In genomic region chr11:117814204-117814765, GRCh38 we compare ENCODE assay signal across 11 cellular contexts. TPM values are rescaled to one million over a fixed set of nuclear protein-coding genes. Genes with fewer than 3 reads are reported as not detected.
DNase-seq lines count a peak whose midpoint lies in the region; ATAC-seq, FAIRE-seq and TF ChIP-seq lines count a peak whose summit lies in the region.
"Had no signal": no experiment of that assay in that cellular context is flagged by ENCODE, and none has a peak within 500 bp of the region (broad histone marks: within the 10 kb centered on the region; RNA-seq: fewer than 3 reads in every experiment).

No MANE protein-coding gene starts in this region.

- H3K4ac ChIP-seq in mesenchymal stem cell (ENCODE audit: low read depth in 1 of 2, low read length in 2 of 2), result no peak overlapping the region

- POLR2A ChIA-PET in CD8-positive, alpha-beta T cell (lab: Charles Lee), result interaction anchor here (1.2 to 1.9 kb wide), 2 partner anchors 10 to 14 kb away, joined by 5 read pairs; no protein-coding TSS in a partner anchor

- no peak overlapping the region for H3K27ac ChIP-seq in CD8-positive, alpha-beta T cell (ENCODE audit: low read depth, low read length)
- peak overlapping the region; percentile 94 for H3K27ac ChIP-seq in mesenchymal stem cell (ENCODE audit: low read length, poor library complexity, severe bottlenecking)

- intact Hi-C loops in CD8-positive, alpha-beta T cell (cut with DNase I, micrococcal nuclease), result no loop called here
- intact Hi-C loops in cardiac septum (cut with DNase I), result no loop called here

- FAIRE-seq in RCC 7860 (lab: Jason Lieb, UNC), result peak; percentile 28

- peak overlapping the region in 1 of 2 experiments; percentile 91 for H3K14ac ChIP-seq in mesenchymal stem cell (ENCODE audit: low read length in 2 of 2)

- H3K27me3 Mint-ChIP-seq in CD8-positive, alpha-beta T cell (ENCODE audit: low read depth), result no peaks in the 10 kb centered on the region

- no peaks in the 10 kb centered on the region for H3K79me1 ChIP-seq in mesenchymal stem cell (replicated peaks; ENCODE audit: low read length, poor library complexity, severe bottlenecking)

- H3K23ac ChIP-seq in mesenchymal stem cell (ENCODE audit: low read length in 2 of 2), result no peak overlapping the region

- H3K36me3 ChIP-seq in CD8-positive, alpha-beta T cell (ENCODE audit: insufficient read depth, low read length), result no peaks in the 10 kb centered on the region
- H3K36me3 ChIP-seq in mesenchymal stem cell (ENCODE audit: control insufficient read depth in 1 of 2, insufficient read depth in 2 of 2, low read depth in 1 of 2, low read length in 2 of 2), result peaks cover 0 to 1% of the 10 kb centered on the region in 2 experiments

- H4K91ac ChIP-seq in mesenchymal stem cell (ENCODE audit: low read length), result no peak overlapping the region

- no peak overlapping the region for H4K8ac ChIP-seq in mesenchymal stem cell (ENCODE audit: low read length)

- no peaks in the 10 kb centered on the region for H3K9me3 ChIP-seq in CD8-positive, alpha-beta T cell (ENCODE audit: low read length)
- H3K9me3 ChIP-seq in mesenchymal stem cell (ENCODE audit: control insufficient read depth, low read length), result no peaks in the 10 kb centered on the region

- H3K36me3 Mint-ChIP-seq in CD8-positive, alpha-beta T cell, result no peaks in the 10 kb centered on the region

- H3K4me3 Mint-ChIP-seq in CD8-positive, alpha-beta T cell, result peak overlapping the region; percentile 65

- peak overlapping the region; percentile 55 for H3K4me2 ChIP-seq in mesenchymal stem cell (ENCODE audit: low read length, poor library complexity, severe bottlenecking)

- no peaks in the 10 kb centered on the region for H3K9me3 Mint-ChIP-seq in CD8-positive, alpha-beta T cell
- H3K9me3 Mint-ChIP-seq: neural crest cell had no signal

- no peak for TF ChIP-seq CTCF in CD8-positive, alpha-beta T cell (IDR thresholded peaks at IDR 0.05)

- H2AK5ac ChIP-seq in mesenchymal stem cell (ENCODE audit: low read length, severe bottlenecking), result peak overlapping the region; percentile 42

- H3K4me3 ChIP-seq in CD8-positive, alpha-beta T cell (ENCODE audit: low read depth, low read length), result no peak overlapping the region
- no peak overlapping the region for H3K4me3 ChIP-seq in mesenchymal stem cell (ENCODE audit: insufficient read depth in 1 of 2, low read depth in 1 of 2, low read length in 2 of 2)

- no peak for ATAC-seq in CD8-positive, alpha-beta T cell
- peak; percentile 3 for ATAC-seq in GM21619 (IDR thresholded peaks at IDR 0.05; ENCODE audit: unreplicated experiment)
- ATAC-seq in GM21717 (IDR thresholded peaks at IDR 0.05; ENCODE audit: unreplicated experiment), result no peak
- ATAC-seq in GM21737 (IDR thresholded peaks at IDR 0.05; ENCODE audit: unreplicated experiment), result no peak

- H3K4me1 Mint-ChIP-seq in CD8-positive, alpha-beta T cell (ENCODE audit: low read depth), result peaks cover 53% of the 10 kb centered on the region

- peak overlapping the region; percentile 92 for H3K27ac Mint-ChIP-seq in CD8-positive, alpha-beta T cell

- peaks cover 48% of the 10 kb centered on the region for H3K4me1 ChIP-seq in CD8-positive, alpha-beta T cell (ENCODE audit: insufficient read depth, low read length)
- H3K4me1 ChIP-seq in mesenchymal stem cell (ENCODE audit: control insufficient read depth, insufficient read depth, low read depth, low read length), result peaks cover 46% of the 10 kb centered on the region

- H3K18ac ChIP-seq in mesenchymal stem cell (ENCODE audit: low read depth in 1 of 2, low read length in 2 of 2), result no peak overlapping the region

- no peak overlapping the region for H2BK15ac ChIP-seq in mesenchymal stem cell (ENCODE audit: low read depth, poor library complexity, severe bottlenecking)

- no peak overlapping the region for H3K9ac ChIP-seq in mesenchymal stem cell (ENCODE audit: low read length)

- H2BK120ac ChIP-seq in mesenchymal stem cell (ENCODE audit: low read depth, low read length), result no peak overlapping the region

- 88% methylated on average over 7 of the region's 7 CpGs for WGBS in mesenchymal stem cell

- no peaks in the 10 kb centered on the region for H3K27me3 ChIP-seq in CD8-positive, alpha-beta T cell (ENCODE audit: insufficient read depth, low read length)
- H3K27me3 ChIP-seq in mesenchymal stem cell (ENCODE audit: control insufficient read depth in 1 of 2, insufficient read depth in 1 of 2, low read length in 2 of 2), result peaks cover 0 to 11% of the 10 kb centered on the region in 2 experiments

- H2BK12ac ChIP-seq in mesenchymal stem cell (ENCODE audit: low read length in 2 of 2), result peak overlapping the region in 1 of 2 experiments; percentile 66

- H2BK5ac ChIP-seq in mesenchymal stem cell (ENCODE audit: low read depth, low read length, poor library complexity, severe bottlenecking), result peak overlapping the region; percentile 83

- CTCF ChIA-PET in CD8-positive, alpha-beta T cell (lab: Charles Lee), result interaction anchor here (0.7 to 12.9 kb wide), 7 partner anchors 17 to 388 kb away, joined by 3 to 258 read pairs (median 11); no protein-coding TSS in a partner anchor

- no peak for DNase-seq in CD8-positive, alpha-beta T cell
- no peak for DNase-seq in RCC 7860 (ENCODE audit: low spot score)
- DNase-seq in mesenchymal stem cell, result no peak
- no peak for DNase-seq in cardiac septum (ENCODE audit: low spot score)
- no peak for DNase-seq in activated effector memory CD4-positive, alpha-beta T cell treated with Interleukin-2 at 50 U/mL for 16 hours
- DNase-seq: EL had no signal

- H2AFZ ChIP-seq in mesenchymal stem cell (ENCODE audit: low read depth, low read length), result peak overlapping the region; percentile 14

RNA-seq across cellular contexts. Expression of gene FXYD2, which starts 10.3 kb away (rescaled TPM):
- total RNA-seq in CD8-positive, alpha-beta T cell, result 1 to 10 TPM; 9.1 to 9.6 TPM
- polyA plus RNA-seq in mesenchymal stem cell (2013, experiment 1 of 2), result 1.0 TPM
- 0.58 TPM for polyA plus RNA-seq in mesenchymal stem cell (2013, experiment 2 of 2)
- 1.6 TPM for total RNA-seq in cardiac septum
- total RNA-seq: M059J had no signal

RNA-seq across cellular contexts. Expression of gene DSCAML1, which starts 17.3 kb away (rescaled TPM):
- total RNA-seq in CD8-positive, alpha-beta T cell, result 1 to 10 TPM; 1.3 to 1.8 TPM
- polyA plus RNA-seq in mesenchymal stem cell (2013, experiment 1 of 2), result not detected
- polyA plus RNA-seq in mesenchymal stem cell (2013, experiment 2 of 2), result not detected
- total RNA-seq in cardiac septum, result 1.2 TPM
- total RNA-seq: M059J had no signal
